In the genomic region with DNA sequence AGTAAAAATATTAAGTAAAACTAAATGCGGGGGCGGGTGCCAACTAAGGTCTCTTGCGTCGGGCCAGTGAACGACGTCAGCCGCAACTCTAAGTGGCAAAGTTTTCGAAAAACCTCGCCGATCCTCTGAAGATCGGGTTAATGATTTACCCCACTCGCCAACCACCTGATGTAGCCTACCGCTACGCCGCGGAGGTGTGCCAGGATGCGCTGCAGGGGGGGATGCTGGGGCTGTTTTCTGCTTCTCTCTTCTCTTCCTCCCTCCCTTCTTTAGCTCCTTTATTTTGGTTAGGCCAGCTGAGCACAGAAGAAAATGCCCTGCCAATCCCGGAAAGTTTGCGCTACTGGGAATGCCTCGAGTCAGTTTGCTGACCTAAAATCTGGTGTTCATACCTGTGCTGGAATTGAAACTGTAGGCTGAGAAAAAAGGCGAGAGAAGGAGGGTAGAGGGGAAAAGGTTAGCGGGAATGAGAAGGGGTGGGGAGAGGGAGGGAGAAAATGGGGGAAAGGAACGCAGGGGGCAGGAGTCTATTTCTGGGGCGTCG, we compare ENCODE assay signal across 13 cellular contexts. TPM values are rescaled to one million over a fixed set of nuclear protein-coding genes. Genes with fewer than 3 reads are reported as not detected.
DNase-seq lines count a peak whose midpoint lies in the region; ATAC-seq and TF ChIP-seq lines count a peak whose summit lies in the region.
"Had no signal": no experiment of that assay in that cellular context is flagged by ENCODE, and none has a peak within 500 bp of the region (broad histone marks: within the 10 kb centered on the region; RNA-seq: fewer than 3 reads in every experiment).

No MANE protein-coding gene starts in this region.

- no peaks in the 10 kb centered on the region for H3K9me3 Mint-ChIP-seq in activated CD8-positive, alpha-beta memory T cell treated with anti-CD3 and anti-CD28 coated beads, Interleukin-2, amount 10 ng/mL, durations not matched to agents 7 days and 5 days (ENCODE audit: low read depth)
- H3K9me3 Mint-ChIP-seq in stimulated activated memory B cell treated with anti-CD40 and anti-IgM and Interleukin-4, amounts not matched to agents 10 μg/mL and 1 μg/mL and 100 μg/mL, for 72 hours, result peaks cover 4% of the 10 kb centered on the region

- ATAC-seq in activated CD8-positive, alpha-beta memory T cell treated with anti-CD3 and anti-CD28 coated beads, Interleukin-2, amount 10 ng/mL, durations not matched to agents 7 days and 5 days, result no peak
- ATAC-seq in stimulated activated memory B cell treated with anti-CD40 and anti-IgM and Interleukin-4, amounts not matched to agents 10 μg/mL and 1 μg/mL and 100 μg/mL, for 72 hours, result no peak

- no peaks in the 10 kb centered on the region for H3K9me2 ChIP-seq in SU-DHL-6 (replicated peaks; ENCODE audit: insufficient read depth, low read length)

- DNase-seq in activated CD8-positive, alpha-beta memory T cell treated with anti-CD3 and anti-CD28 coated beads, Interleukin-2, amount 10 ng/mL, durations not matched to agents 7 days and 5 days, result no peak
- no peak for DNase-seq in activated CD8-positive, alpha-beta memory T cell treated with anti-CD3 and anti-CD28 coated beads, Interleukin-2, amount 50 U/mL, for 4 hours
- DNase-seq in NCI-H226 (no peak), NOMO-1 treated with dmso at 0.1 percent for 144 hours (lab: John Stamatoyannopoulos, UW; ENCODE audit: unreplicated experiment) (no peak)
- DNase-seq in stimulated activated CD4-positive, alpha-beta T cell treated with anti-CD3 and anti-CD28 coated beads, Interleukin-4, amount 100 ng/mL, for 24 hours, result no peak
- DNase-seq: cortex of kidney, hippocampal formation, NCI-H1436 treated with DMSO at 0.1 percent for 48 hours had no signal

- H3K79me2 ChIP-seq in SU-DHL-6 (ENCODE audit: insufficient read depth, low read length), result no peaks in the 10 kb centered on the region

- H3K9me3 ChIP-seq in SU-DHL-6 (ENCODE audit: insufficient read depth, low read length), result no peaks in the 10 kb centered on the region
- no peaks in the 10 kb centered on the region for H3K9me3 ChIP-seq in iPS-18a (ENCODE audit: control insufficient read depth, low read depth, low read length)
- H3K9me3 ChIP-seq: SJSA1 had no signal

- no peaks in the 10 kb centered on the region for H3F3A ChIP-seq in SU-DHL-6 (ENCODE audit: insufficient read depth)

- no peak overlapping the region for H2AFZ ChIP-seq in SU-DHL-6 (ENCODE audit: low read depth, low read length, severe bottlenecking)

- peaks cover 57% of the 10 kb centered on the region for H3K4me1 ChIP-seq in iPS-18a (ENCODE audit: control insufficient read depth, low read depth, low read length)

- H3K27me3 Mint-ChIP-seq in activated CD8-positive, alpha-beta memory T cell treated with anti-CD3 and anti-CD28 coated beads, Interleukin-2, amount 10 ng/mL, durations not matched to agents 7 days and 5 days, result peaks cover 95% of the 10 kb centered on the region
- peaks cover 100% of the 10 kb centered on the region for H3K27me3 Mint-ChIP-seq in stimulated activated memory B cell treated with anti-CD40 and anti-IgM and Interleukin-4, amounts not matched to agents 10 μg/mL and 1 μg/mL and 100 μg/mL, for 72 hours

- H3K4me3 ChIP-seq in SU-DHL-6 (ENCODE audit: insufficient read depth, low read length, poor library complexity, severe bottlenecking) (peak overlapping the region; percentile 34), iPS-18a (ENCODE audit: low read length) (peak overlapping the region; percentile 88)

- CTCF ChIA-PET in activated CD8-positive, alpha-beta memory T cell treated with anti-CD3 and anti-CD28 coated beads, Interleukin-2, amount 10 ng/mL, durations not matched to agents 7 days and 5 days (lab: Charles Lee), result interaction anchor here (0.7 to 5.4 kb wide), 17 partner anchors 9 to 332 kb away, joined by 3 to 61 read pairs (median 3); a partner anchor contains a TSS

- H3K9ac ChIP-seq in SU-DHL-6 (ENCODE audit: low read length), result no peak overlapping the region
- H3K9ac ChIP-seq in iPS-18a (ENCODE audit: low read length), result peak overlapping the region; percentile 42

- H3K27me3 ChIP-seq in SU-DHL-6 (ENCODE audit: low read length) (no peaks in the 10 kb centered on the region), iPS-18a (ENCODE audit: control insufficient read depth, insufficient read depth, low read length) (peaks cover 77% of the 10 kb centered on the region)

- H4K20me1 ChIP-seq in SU-DHL-6 (ENCODE audit: low read depth, low read length), result no peaks in the 10 kb centered on the region

- peaks cover 74% of the 10 kb centered on the region for H3K4me1 Mint-ChIP-seq in activated CD8-positive, alpha-beta memory T cell treated with anti-CD3 and anti-CD28 coated beads, Interleukin-2, amount 10 ng/mL, durations not matched to agents 7 days and 5 days
- peaks cover 12% of the 10 kb centered on the region for H3K4me1 Mint-ChIP-seq in stimulated activated memory B cell treated with anti-CD40 and anti-IgM and Interleukin-4, amounts not matched to agents 10 μg/mL and 1 μg/mL and 100 μg/mL, for 72 hours

- peak overlapping the region; percentile 67 for H3K4me2 ChIP-seq in SU-DHL-6 (ENCODE audit: low read depth, low read length, poor library complexity, severe bottlenecking)

- peak overlapping the region; percentile 79 for H3K4me3 Mint-ChIP-seq in activated CD8-positive, alpha-beta memory T cell treated with anti-CD3 and anti-CD28 coated beads, Interleukin-2, amount 10 ng/mL, durations not matched to agents 7 days and 5 days
- H3K4me3 Mint-ChIP-seq in stimulated activated memory B cell treated with anti-CD40 and anti-IgM and Interleukin-4, amounts not matched to agents 10 μg/mL and 1 μg/mL and 100 μg/mL, for 72 hours, result peak overlapping the region; percentile 25

- H3K36me3 ChIP-seq in SU-DHL-6 (ENCODE audit: low read length), result no peaks in the 10 kb centered on the region
- H3K36me3 ChIP-seq in iPS-18a (ENCODE audit: control insufficient read depth, low read depth, low read length), result no peaks in the 10 kb centered on the region
- H3K36me3 ChIP-seq: SJSA1 had no signal

- H3K36me3 Mint-ChIP-seq in activated CD8-positive, alpha-beta memory T cell treated with anti-CD3 and anti-CD28 coated beads, Interleukin-2, amount 10 ng/mL, durations not matched to agents 7 days and 5 days, result peaks cover 9% of the 10 kb centered on the region
- H3K36me3 Mint-ChIP-seq in stimulated activated memory B cell treated with anti-CD40 and anti-IgM and Interleukin-4, amounts not matched to agents 10 μg/mL and 1 μg/mL and 100 μg/mL, for 72 hours, result no peaks in the 10 kb centered on the region

- H3K27ac ChIP-seq in SU-DHL-6 (ENCODE audit: low read depth, low read length) (no peak overlapping the region), iPS-18a (ENCODE audit: low read length) (no peak overlapping the region)
- H3K27ac ChIP-seq: SJSA1 had no signal

- TF ChIP-seq CTCF in SU-DHL-6 (IDR thresholded peaks at IDR 0.05; ENCODE audit: insufficient read depth, low read length, poor library complexity, severe bottlenecking), result no peak

- peak overlapping the region; percentile 46 for H3K27ac Mint-ChIP-seq in activated CD8-positive, alpha-beta memory T cell treated with anti-CD3 and anti-CD28 coated beads, Interleukin-2, amount 10 ng/mL, durations not matched to agents 7 days and 5 days
- H3K27ac Mint-ChIP-seq in stimulated activated memory B cell treated with anti-CD40 and anti-IgM and Interleukin-4, amounts not matched to agents 10 μg/mL and 1 μg/mL and 100 μg/mL, for 72 hours, result no peak overlapping the region

RNA-seq across cellular contexts. Expression of a gene that starts 7.5 kb away (rescaled TPM):
- total RNA-seq in activated CD8-positive, alpha-beta memory T cell treated with anti-CD3 and anti-CD28 coated beads, Interleukin-2, amount 10 ng/mL, durations not matched to agents 7 days and 5 days, result 1 to 10 TPM; 1.2 to 2.8 TPM
- total RNA-seq: renal cortical epithelial cell, SJSA1 had no signal
